In genomic region chr9:81902191-81902590, GRCh38 we compare ENCODE assay signal across 38 cellular contexts. TPM values are rescaled to one million over a fixed set of nuclear protein-coding genes. Genes with fewer than 3 reads are reported as not detected.
DNase-seq lines count a peak whose midpoint lies in the region; ATAC-seq, FAIRE-seq and TF ChIP-seq lines count a peak whose summit lies in the region.
"Had no signal": no experiment of that assay in that cellular context is flagged by ENCODE, and none has a peak within 500 bp of the region (broad histone marks: within the 10 kb centered on the region; RNA-seq: fewer than 3 reads in every experiment).

No MANE protein-coding gene starts in this region.

- no peaks in the 10 kb centered on the region for H3K36me3 Mint-ChIP-seq in astrocyte (ENCODE audit: low read depth, unreplicated experiment)
- H3K36me3 Mint-ChIP-seq in stimulated activated effector memory CD8-positive, alpha-beta T cell treated with anti-CD3 and anti-CD28 coated beads, Interleukin-12 subunit alpha, Interleukin-12 subunit beta, amount 100 ng/mL, for 72 hours = no peaks in the 10 kb centered on the region
- H3K36me3 Mint-ChIP-seq: memory B cell had no signal

- H3K27ac ChIP-seq in astrocyte (ENCODE audit: low read depth, low read length) (no peak overlapping the region), psoas muscle (no peak overlapping the region)
- H3K27ac ChIP-seq: cardiac muscle cell, colonic mucosa, gastrocnemius medialis, pancreas, right atrium auricular region, SK-N-MC, thyroid gland, uterus had no signal

- ATAC-seq in psoas muscle = no peak
- no peak for ATAC-seq in stimulated activated effector memory CD8-positive, alpha-beta T cell treated with anti-CD3 and anti-CD28 coated beads, Interleukin-12 subunit alpha, Interleukin-12 subunit beta, amount 100 ng/mL, for 72 hours
- ATAC-seq: gastrocnemius medialis, pancreas, T-helper 17 cell had no signal

- peaks cover 6% of the 10 kb centered on the region for H3K4me1 Mint-ChIP-seq in astrocyte (ENCODE audit: low read depth, unreplicated experiment)
- no peaks in the 10 kb centered on the region for H3K4me1 Mint-ChIP-seq in stimulated activated effector memory CD8-positive, alpha-beta T cell treated with anti-CD3 and anti-CD28 coated beads, Interleukin-12 subunit alpha, Interleukin-12 subunit beta, amount 100 ng/mL, for 72 hours
- H3K4me1 Mint-ChIP-seq: T-helper 17 cell had no signal

- WGBS in psoas muscle, 3 donors = 80 to 91% (median 84%) methylated on average over 2 of the region's 2 CpGs

- no peaks in the 10 kb centered on the region for H3K9me3 ChIP-seq in astrocyte (ENCODE audit: insufficient read depth, low read depth, low read length)
- H3K9me3 ChIP-seq in psoas muscle = no peaks in the 10 kb centered on the region
- H3K9me3 ChIP-seq: colonic mucosa, gastrocnemius medialis, pancreas, right atrium auricular region, thyroid gland, uterus had no signal

- H3K27me3 ChIP-seq in astrocyte (ENCODE audit: insufficient read depth, low read length) = no peaks in the 10 kb centered on the region
- H3K27me3 ChIP-seq in psoas muscle (ENCODE audit: insufficient read depth in 3 of 3, low read length in 2 of 3) = no peaks in the 10 kb centered on the region
- H3K27me3 ChIP-seq: colonic mucosa, gastrocnemius medialis, pancreas, right atrium auricular region, thyroid gland, uterus had no signal

- no peaks in the 10 kb centered on the region for H4K20me1 ChIP-seq in astrocyte (ENCODE audit: insufficient read depth, low read length)

- no peak overlapping the region for H3K27ac Mint-ChIP-seq in astrocyte (ENCODE audit: unreplicated experiment)
- no peak overlapping the region for H3K27ac Mint-ChIP-seq in stimulated activated effector memory CD8-positive, alpha-beta T cell treated with anti-CD3 and anti-CD28 coated beads, Interleukin-12 subunit alpha, Interleukin-12 subunit beta, amount 100 ng/mL, for 72 hours
- H3K27ac Mint-ChIP-seq: activated T-helper 2 cell treated with anti-CD3 and anti-CD28 coated beads, Interferon-gamma antibody, Interleukin-2, Interleukin-4, amounts not matched to agents 10 μg/mL and 5 μg/mL and 100 μg/mL, durations not matched to agents 14 hours and 24 hours and 36 hours; memory B cell; stimulated activated naive CD8-positive, alpha-beta T cell treated with anti-CD3 and anti-CD28 coated beads, Interleukin-15, Interleukin-2, amounts not matched to agents 100 ng/mL and 50 ng/mL, for 24 hours; T-helper 17 cell had no signal

- H3K4me3 Mint-ChIP-seq in astrocyte (ENCODE audit: unreplicated experiment) = no peak overlapping the region
- H3K4me3 Mint-ChIP-seq in stimulated activated effector memory CD8-positive, alpha-beta T cell treated with anti-CD3 and anti-CD28 coated beads, Interleukin-12 subunit alpha, Interleukin-12 subunit beta, amount 100 ng/mL, for 72 hours = no peak overlapping the region
- H3K4me3 Mint-ChIP-seq: memory B cell; stimulated activated naive CD8-positive, alpha-beta T cell treated with anti-CD3 and anti-CD28 coated beads, Interleukin-15, Interleukin-2, amounts not matched to agents 100 ng/mL and 50 ng/mL, for 24 hours; T-helper 17 cell had no signal

- no peak for FAIRE-seq in astrocyte (lab: Jason Lieb, UNC)
- FAIRE-seq: G401.6, pancreas had no signal

- H3K9ac ChIP-seq in astrocyte (ENCODE audit: low read length) = no peak overlapping the region

- no peak for TF ChIP-seq CTCF in astrocyte (IDR thresholded peaks at IDR 0.05; ENCODE audit: insufficient read depth, low read depth, low read length)
- no peak for TF ChIP-seq CTCF in fibroblast of pulmonary artery (IDR thresholded peaks at IDR 0.05; ENCODE audit: low read length, missing control alignments)
- no peak for TF ChIP-seq CTCF in psoas muscle (IDR thresholded peaks at IDR 0.05)

- H3K4me2 ChIP-seq in astrocyte (ENCODE audit: low read length) = no peak overlapping the region

- H3K4me1 ChIP-seq in astrocyte (ENCODE audit: insufficient read depth, low read length) = no peaks in the 10 kb centered on the region
- no peaks in the 10 kb centered on the region for H3K4me1 ChIP-seq in psoas muscle
- H3K4me1 ChIP-seq: colonic mucosa, gastrocnemius medialis, pancreas, right atrium auricular region, thyroid gland, uterus had no signal

- peak; percentile 40 for DNase-seq in GM03348 (ENCODE audit: low spot score)
- DNase-seq in astrocyte (ENCODE audit: low read depth) = peak; percentile 67
- peak; percentile 51 for DNase-seq in fibroblast of pulmonary artery (ENCODE audit: low read depth)
- DNase-seq in stromal cell of bone marrow (ENCODE audit: low read depth) = peak; percentile 24
- no peak for DNase-seq in SKM-1 (lab: John Stamatoyannopoulos, UW; ENCODE audit: unreplicated experiment)
- DNase-seq in psoas muscle = no peak
- DNase-seq in stimulated activated effector memory CD8-positive, alpha-beta T cell treated with anti-CD3 and anti-CD28 coated beads, Interleukin-12 subunit alpha, Interleukin-12 subunit beta, amount 100 ng/mL, for 72 hours (ENCODE audit: low spot score in 2 of 2) = no peak
- DNase-seq: ACHN; activated CD4-positive, alpha-beta T cell treated with anti-CD3 and anti-CD28 coated beads for 1 hour; activated naive CD4-positive, alpha-beta T cell treated with anti-CD3 and anti-CD28 coated beads, Interleukin-2, amount 50 U/mL, for 16 hours; amniotic stem cell; C1 segment of cervical spinal cord; colonic mucosa; COR-L47; DMS53; effector memory CD4-positive, alpha-beta T cell; gastrocnemius medialis; Karpas-422; MV-4-11; NCI-H1436 treated with DMSO at 0.1 percent for 48 hours; NCI-H2081 treated with DMSO at 0.1 percent for 48 hours; NCI-H2227 treated with DMSO at 0.1 percent for 48 hours; NCI-H526 treated with DMSO at 0.1 percent for 48 hours; NK-92 treated with Interleukin-12 subunit alpha and Interleukin-12 subunit beta, amount 100 ng/mL, for 24 hours; pancreas; stimulated activated CD4-positive, alpha-beta T cell treated with anti-CD3 and anti-CD28 coated beads, Interleukin-1b, Interleukin-23, amount 100 ng/mL, for 48 hours; T-helper 17 cell; thyroid gland; uterus had no signal

- H3K9me3 Mint-ChIP-seq in astrocyte (ENCODE audit: unreplicated experiment) = peaks cover 4% of the 10 kb centered on the region
- H3K9me3 Mint-ChIP-seq in stimulated activated effector memory CD8-positive, alpha-beta T cell treated with anti-CD3 and anti-CD28 coated beads, Interleukin-12 subunit alpha, Interleukin-12 subunit beta, amount 100 ng/mL, for 72 hours = no peaks in the 10 kb centered on the region
- H3K9me3 Mint-ChIP-seq: activated T-helper 2 cell treated with anti-CD3 and anti-CD28 coated beads, Interferon-gamma antibody, Interleukin-2, Interleukin-4, amounts not matched to agents 10 μg/mL and 5 μg/mL and 100 μg/mL, durations not matched to agents 14 hours and 24 hours and 36 hours; memory B cell; stimulated activated naive CD8-positive, alpha-beta T cell treated with anti-CD3 and anti-CD28 coated beads, Interleukin-15, Interleukin-2, amounts not matched to agents 100 ng/mL and 50 ng/mL, for 24 hours had no signal

- peaks cover 5% of the 10 kb centered on the region for H3K27me3 Mint-ChIP-seq in astrocyte (ENCODE audit: low read depth, unreplicated experiment)
- H3K27me3 Mint-ChIP-seq: stimulated activated naive CD8-positive, alpha-beta T cell treated with anti-CD3 and anti-CD28 coated beads, Interleukin-15, Interleukin-2, amounts not matched to agents 100 ng/mL and 50 ng/mL, for 24 hours; T-helper 17 cell had no signal

- no peak overlapping the region for H2AFZ ChIP-seq in astrocyte (ENCODE audit: low read depth, low read length)

- intact Hi-C loops in psoas muscle (cut with DNase I) = no loop called here

- H3K4me3 ChIP-seq in astrocyte (ENCODE audit: insufficient read depth, low read depth, low read length) = no peak overlapping the region
- H3K4me3 ChIP-seq in fibroblast of pulmonary artery (replicated peaks; ENCODE audit: low read depth, low read length) = no peak overlapping the region
- no peak overlapping the region for H3K4me3 ChIP-seq in psoas muscle
- H3K4me3 ChIP-seq: cardiac muscle cell, colonic mucosa, gastrocnemius medialis, pancreas, right atrium auricular region, SK-N-MC, thyroid gland, uterus had no signal

- no peaks in the 10 kb centered on the region for H3K79me2 ChIP-seq in astrocyte (ENCODE audit: insufficient read depth, low read length)

- H3K36me3 ChIP-seq in astrocyte (ENCODE audit: insufficient read depth, low read length) (no peaks in the 10 kb centered on the region), psoas muscle (ENCODE audit: insufficient read depth in 1 of 2, low read depth in 1 of 2) (no peaks in the 10 kb centered on the region)
- H3K36me3 ChIP-seq: cardiac muscle cell, colonic mucosa, gastrocnemius medialis, pancreas, right atrium auricular region, thyroid gland, uterus had no signal

RNA-seq across cellular contexts. Expression of gene SPATA31D4, which starts 26.0 kb away (rescaled TPM):
- total RNA-seq in astrocyte (not detected in 2 replicates), psoas muscle (not detected)
- not detected for polyA plus RNA-seq in psoas muscle
- total RNA-seq: activated T-helper 2 cell treated with anti-CD3 and anti-CD28 coated beads, Interferon-gamma antibody, Interleukin-2, Interleukin-4, amounts not matched to agents 10 μg/mL and 5 μg/mL and 100 μg/mL, durations not matched to agents 14 hours and 24 hours and 36 hours; cardiac muscle cell; colonic mucosa; epithelial cell of proximal tubule; gastrocnemius medialis; pancreas; right atrium auricular region; T-helper 17 cell; thyroid gland; uterus had no signal
- polyA plus RNA-seq: cardiac muscle cell, neural cell had no signal

RNA-seq across cellular contexts. Expression of gene SPATA31D3, which starts 41.1 kb away (rescaled TPM):
- total RNA-seq in astrocyte (not detected in 2 replicates), psoas muscle (not detected)
- polyA plus RNA-seq in psoas muscle = not detected
- total RNA-seq: activated T-helper 2 cell treated with anti-CD3 and anti-CD28 coated beads, Interferon-gamma antibody, Interleukin-2, Interleukin-4, amounts not matched to agents 10 μg/mL and 5 μg/mL and 100 μg/mL, durations not matched to agents 14 hours and 24 hours and 36 hours; cardiac muscle cell; colonic mucosa; epithelial cell of proximal tubule; gastrocnemius medialis; pancreas; right atrium auricular region; T-helper 17 cell; thyroid gland had no signal
- polyA plus RNA-seq: cardiac muscle cell, neural cell, pancreas had no signal

Comparison
In these comparisons a context has a peak if more than half of its experiments do, and no peak if none do; other contexts are left out.
1. DNase-seq: peak in GM03348 (single experiment), astrocyte (single experiment), fibroblast of pulmonary artery (single experiment) and stromal cell of bone marrow (single experiment); none in SKM-1 (single experiment), psoas muscle (0 of 2) and stimulated activated effector memory CD8-positive, alpha-beta T cell treated with anti-CD3 and anti-CD28 coated beads, Interleukin-12 subunit alpha, Interleukin-12 subunit beta, amount 100 ng/mL, for 72 hours (0 of 2).